In the genomic region with DNA sequence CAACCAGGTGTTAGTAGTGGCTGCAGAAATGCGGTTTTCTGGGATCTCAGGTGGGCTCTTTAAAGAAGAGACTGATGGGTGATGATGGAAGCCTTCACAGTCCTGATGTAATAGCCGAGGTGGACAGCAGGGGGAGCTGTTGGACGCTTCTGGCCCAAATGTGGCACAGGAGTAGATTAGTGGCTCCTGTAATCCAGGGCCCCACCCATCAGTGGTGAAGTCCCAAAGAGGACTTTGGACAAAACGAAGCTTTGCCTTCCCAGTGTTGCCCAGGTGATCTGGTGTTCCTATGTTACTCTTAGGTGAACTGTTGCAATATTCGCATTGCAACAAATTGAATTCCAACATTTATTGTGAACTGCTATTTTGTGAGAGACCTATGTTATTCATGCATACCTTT, we compare ENCODE assay signal across 8 cellular contexts. TPM values are rescaled to one million over a fixed set of nuclear protein-coding genes. Genes with fewer than 3 reads are reported as not detected.
A peak's percentile ranks its signal among the peaks of the same experiment; 100 is the strongest.
DNase-seq lines count a peak whose midpoint lies in the region; ATAC-seq and TF ChIP-seq lines count a peak whose summit lies in the region.

No MANE protein-coding gene starts in this region.

- no peaks in the 10 kb centered on the region for H3K27me3 Mint-ChIP-seq in CD4-positive, alpha-beta T cell

- no peak overlapping the region for H3K4me3 Mint-ChIP-seq in CD4-positive, alpha-beta T cell

- peak; percentile 44 to 78 (median 62) for DNase-seq in CD4-positive, alpha-beta T cell
- DNase-seq in HEK293T (ENCODE audit: extremely low spot score) (peak; percentile 61), RWPE2 (ENCODE audit: low spot score) (no peak), cardiac muscle cell (ENCODE audit: low read depth in 1 of 2, low spot score in 1 of 2) (peak; percentile 46 to 65), psoas muscle (peak; percentile 57 to 80), aorta (peak; percentile 70 to 90)
- peak; percentile 41 for DNase-seq in activated gamma-delta T cell treated with anti-CD3 and anti-CD28 coated beads, Interleukin-2, amount 50 U/mL, for 16 hours (ENCODE audit: low read depth)

- H3K9me3 Mint-ChIP-seq in CD4-positive, alpha-beta T cell: no peaks in the 10 kb centered on the region

- POLR2A ChIA-PET in CD4-positive, alpha-beta T cell (lab: Charles Lee): interaction anchor here (0.9 kb wide), 1 partner anchor 28 kb away, joined by 3 read pairs; no protein-coding TSS in a partner anchor
- POLR2A ChIA-PET in HEK293T (lab: Yijun Ruan, JAX): no interaction called here

- CTCF ChIA-PET in CD4-positive, alpha-beta T cell (lab: Charles Lee): interaction anchor here (0.6 to 2.6 kb wide), 11 partner anchors 10 to 320 kb away, joined by 3 to 18 read pairs (median 3); no protein-coding TSS in a partner anchor
- CTCF ChIA-PET in HEK293T (lab: Yijun Ruan, JAX): interaction anchor here (0.7 to 1.1 kb wide), 7 partner anchors 8 to 510 kb away, joined by 3 to 5 read pairs (median 3); no protein-coding TSS in a partner anchor

- intact Hi-C loops in CD4-positive, alpha-beta T cell (cut with DNase I, micrococcal nuclease): loop anchor here (1.0 to 10.0 kb wide), 10 partner anchors 37 to 622 kb away; a partner anchor contains a TSS
- intact Hi-C loops in psoas muscle (cut with DNase I): loop anchor here (2.0 to 10.0 kb wide), 9 partner anchors 52 to 615 kb away; a partner anchor contains a TSS
- intact Hi-C loops in aorta (cut with DNase I): loop anchor here (2.0 to 10.0 kb wide), 7 partner anchors 75 to 625 kb away; a partner anchor contains a TSS

- H3K36me3 Mint-ChIP-seq in CD4-positive, alpha-beta T cell (ENCODE audit: low read depth): no peaks in the 10 kb centered on the region

- peaks cover 11% of the 10 kb centered on the region for H3K4me1 ChIP-seq in RWPE2 (ENCODE audit: insufficient read depth, poor library complexity, severe bottlenecking)
- peaks cover 27% of the 10 kb centered on the region for H3K4me1 ChIP-seq in cardiac muscle cell (ENCODE audit: low read depth)
- H3K4me1 ChIP-seq in psoas muscle: peaks cover 5% of the 10 kb centered on the region
- H3K4me1 ChIP-seq in aorta (ENCODE audit: control insufficient read depth in 1 of 2, insufficient read depth in 2 of 2, low read length in 2 of 2): no peaks in the 10 kb centered on the region

- H3K9me3 ChIP-seq in CD4-positive, alpha-beta T cell (ENCODE audit: control insufficient read depth, low read length): no peaks in the 10 kb centered on the region
- no peaks in the 10 kb centered on the region for H3K9me3 ChIP-seq in RWPE2 (ENCODE audit: severe bottlenecking)
- no peaks in the 10 kb centered on the region for H3K9me3 ChIP-seq in cardiac muscle cell (ENCODE audit: low read depth)
- H3K9me3 ChIP-seq in psoas muscle: no peaks in the 10 kb centered on the region
- H3K9me3 ChIP-seq in aorta (ENCODE audit: control insufficient read depth, low read length): no peaks in the 10 kb centered on the region

- no peak overlapping the region for H3K27ac Mint-ChIP-seq in CD4-positive, alpha-beta T cell

- H3K4me3 ChIP-seq in RWPE2 (ENCODE audit: severe bottlenecking) (no peak overlapping the region), cardiac muscle cell (no peak overlapping the region), psoas muscle (no peak overlapping the region), aorta (ENCODE audit: low read length in 2 of 2) (no peak overlapping the region)

- H3K4me1 Mint-ChIP-seq in CD4-positive, alpha-beta T cell (ENCODE audit: low read depth): peaks cover 27% of the 10 kb centered on the region

- no peaks in the 10 kb centered on the region for H3K36me3 ChIP-seq in RWPE2 (ENCODE audit: low read depth)
- H3K36me3 ChIP-seq in cardiac muscle cell: no peaks in the 10 kb centered on the region
- H3K36me3 ChIP-seq in psoas muscle (ENCODE audit: insufficient read depth in 1 of 2, low read depth in 1 of 2): no peaks in the 10 kb centered on the region
- H3K36me3 ChIP-seq in aorta (ENCODE audit: control insufficient read depth in 1 of 2, insufficient read depth in 2 of 2, low read length in 1 of 2): no peaks in the 10 kb centered on the region

- no peak overlapping the region for H3K27ac ChIP-seq in CD4-positive, alpha-beta T cell (ENCODE audit: low read depth, low read length)
- H3K27ac ChIP-seq in RWPE2 (ENCODE audit: poor library complexity, severe bottlenecking): no peak overlapping the region
- no peak overlapping the region for H3K27ac ChIP-seq in cardiac muscle cell
- H3K27ac ChIP-seq in psoas muscle: no peak overlapping the region
- no peak overlapping the region for H3K27ac ChIP-seq in aorta (ENCODE audit: low read depth in 1 of 2, low read length in 2 of 2)

- H3K27me3 ChIP-seq in CD4-positive, alpha-beta T cell (ENCODE audit: control insufficient read depth, insufficient read depth, low read length): no peaks in the 10 kb centered on the region
- H3K27me3 ChIP-seq in RWPE2 (ENCODE audit: insufficient read depth, poor library complexity, severe bottlenecking) (no peaks in the 10 kb centered on the region), cardiac muscle cell (no peaks in the 10 kb centered on the region), psoas muscle (ENCODE audit: insufficient read depth in 3 of 3, low read length in 2 of 3) (no peaks in the 10 kb centered on the region), aorta (ENCODE audit: control insufficient read depth in 1 of 2, insufficient read depth in 2 of 2, low read length in 1 of 2) (no peaks in the 10 kb centered on the region)

- TF ChIP-seq CTCF in CD4-positive, alpha-beta T cell (IDR thresholded peaks at IDR 0.05): peak; percentile 89
- TF ChIP-seq CTCF in RWPE2 (IDR thresholded peaks at IDR 0.05; ENCODE audit: poor library complexity, severe bottlenecking) (peak; percentile 99), cardiac muscle cell (IDR thresholded peaks at IDR 0.05; ENCODE audit: low read depth, low read length) (peak; percentile 89), psoas muscle (IDR thresholded peaks at IDR 0.05) (peak; percentile 91)

- peak; percentile 53 for ATAC-seq in CD4-positive, alpha-beta T cell (ENCODE audit: poor library complexity)
- peak; percentile 53; the same call in 2 of the 3 replicates for ATAC-seq in RWPE2 (ENCODE audit: low read depth)
- peak; percentile 76 to 88 (median 82) for ATAC-seq in psoas muscle
- peak; percentile 77 for ATAC-seq in aorta (ENCODE audit: low FRiP score)
- ATAC-seq in HG03097 (IDR thresholded peaks at IDR 0.05; ENCODE audit: low FRiP score, unreplicated experiment): no peak

- WGBS in psoas muscle, 3 donors: 22 to 31% (median 23%) methylated on average over 5 of the region's 5 CpGs
- 29 to 38% methylated on average over 5 of the region's 5 CpGs for WGBS in aorta, 2 donors

TF ChIP-seq in HEK293T, 16 proteins besides CTCF, POLR2A, EP300 and RAD21:
- TF ChIP-seq FOXA1 (IDR thresholded peaks at IDR 0.05): no peak
- no peak for TF ChIP-seq ELF4 (IDR thresholded peaks at IDR 0.05)
- TF ChIP-seq, protein P1, sequence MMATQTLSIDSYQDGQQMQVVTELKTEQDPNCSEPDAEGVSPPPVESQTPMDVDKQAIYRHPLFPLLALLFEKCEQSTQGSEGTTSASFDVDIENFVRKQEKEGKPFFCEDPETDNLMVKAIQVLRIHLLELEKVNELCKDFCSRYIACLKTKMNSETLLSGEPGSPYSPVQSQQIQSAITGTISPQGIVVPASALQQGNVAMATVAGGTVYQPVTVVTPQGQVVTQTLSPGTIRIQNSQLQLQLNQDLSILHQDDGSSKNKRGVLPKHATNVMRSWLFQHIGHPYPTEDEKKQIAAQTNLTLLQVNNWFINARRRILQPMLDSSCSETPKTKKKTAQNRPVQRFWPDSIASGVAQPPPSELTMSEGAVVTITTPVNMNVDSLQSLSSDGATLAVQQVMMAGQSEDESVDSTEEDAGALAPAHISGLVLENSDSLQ (IDR thresholded peaks at IDR 0.05): no peak
- TF ChIP-seq TARDBP (IDR thresholded peaks at IDR 0.05): no peak
- TF ChIP-seq FOXK2 (IDR thresholded peaks at IDR 0.05): no peak
- TF ChIP-seq LEF1 (IDR thresholded peaks at IDR 0.05; ENCODE audit: borderline replicate concordance): no peak
- TF ChIP-seq L3MBTL2 (conservative IDR thresholded peaks at IDR 0.05): no peak
- TF ChIP-seq CTBP1 (IDR thresholded peaks at IDR 0.05; ENCODE audit: borderline replicate concordance): no peak
- TF ChIP-seq SUZ12 (IDR thresholded peaks at IDR 0.05): no peak
- no peak for TF ChIP-seq BHLHE40 (IDR thresholded peaks at IDR 0.05; ENCODE audit: borderline replicate concordance)
- TF ChIP-seq ARNT (IDR thresholded peaks at IDR 0.05): no peak
- TF ChIP-seq SP1 (IDR thresholded peaks at IDR 0.05): no peak
- TF ChIP-seq NFRKB (IDR thresholded peaks at IDR 0.05): no peak
- no peak for TF ChIP-seq ZNF384 (IDR thresholded peaks at IDR 0.05)
- TF ChIP-seq FOXM1 (IDR thresholded peaks at IDR 0.05; ENCODE audit: borderline replicate concordance): no peak
- no peak for TF ChIP-seq HDGF (IDR thresholded peaks at IDR 0.05; ENCODE audit: borderline replicate concordance)

RNA-seq across cellular contexts. Expression of a gene that starts 31.8 kb away (rescaled TPM):
- total RNA-seq in CD4-positive, alpha-beta T cell: 1 to 10 TPM in 1 of 2 experiments, under 1 TPM in 1; 0.66 to 1.1 TPM
- total RNA-seq in cardiac muscle cell (103 and 143 TPM in 2 replicates), psoas muscle (10 to 100 TPM in 1 of 4 donors, 1 to 10 TPM in 3; 2.6 to 24.8 (median 4.6) TPM), aorta (1 to 10 TPM in 1 of 2 donors, under 1 TPM in 1; 0.84 to 4.2 TPM)
- polyA plus RNA-seq in cardiac muscle cell (175 and 230 TPM in 2 replicates), psoas muscle (1 to 10 TPM; 2.0 to 4.2 (median 3.4) TPM), aorta (1 to 10 TPM in 1 of 2 donors, under 1 TPM in 1; 0.38 to 7.5 TPM)
